In genomic region chr14:65949711-65950516, GRCh38 we compare ENCODE assay signal across 8 cellular contexts.
DNase-seq lines count a peak whose midpoint lies in the region; ATAC-seq and TF ChIP-seq lines count a peak whose summit lies in the region.

No MANE protein-coding gene starts in this region.

- peaks cover 0 to 8% (median 0%) of the 10 kb centered on the region in 7 donors for H3K27me3 ChIP-seq in heart right ventricle

- no peak overlapping the region for H3K4me3 ChIP-seq in heart right ventricle

- CTCF ChIA-PET in activated CD4-positive, alpha-beta memory T cell treated with anti-CD3 and anti-CD28 coated beads, Interleukin-2, amount 10 ng/mL, durations not matched to agents 7 days and 5 days (lab: Charles Lee) = interaction anchor here (1.3 to 4.8 kb wide), 7 partner anchors 9 to 535 kb away, joined by 3 to 41 read pairs (median 9); no protein-coding TSS in a partner anchor

- no peak overlapping the region for H3K27ac ChIP-seq in heart right ventricle

- POLR2A ChIA-PET in activated CD4-positive, alpha-beta memory T cell treated with anti-CD3 and anti-CD28 coated beads, Interleukin-2, amount 10 ng/mL, durations not matched to agents 7 days and 5 days (lab: Charles Lee) = interaction anchor here (0.7 to 2.8 kb wide), 15 partner anchors 8 to 743 kb away, joined by 3 to 28 read pairs (median 3); no protein-coding TSS in a partner anchor

- peaks cover 42% of the 10 kb centered on the region for H3K4me1 Mint-ChIP-seq in activated CD4-positive, alpha-beta memory T cell treated with anti-CD3 and anti-CD28 coated beads, Interleukin-2, amount 10 ng/mL, durations not matched to agents 7 days and 5 days

- peak in 7 of 8 donors; percentile 29 to 86 (median 69) for ATAC-seq in heart right ventricle

- H3K36me3 ChIP-seq in heart right ventricle = no peaks in the 10 kb centered on the region

- peaks cover 10% of the 10 kb centered on the region for H3K36me3 Mint-ChIP-seq in activated CD4-positive, alpha-beta memory T cell treated with anti-CD3 and anti-CD28 coated beads, Interleukin-2, amount 10 ng/mL, durations not matched to agents 7 days and 5 days (ENCODE audit: low read depth)

- DNase-seq in stimulated activated CD4-positive, alpha-beta T cell treated with anti-CD3 and anti-CD28 coated beads, Interleukin-12 subunit alpha, Interleukin-12 subunit beta, amount 100 ng/mL, for 48 hours (ENCODE audit: low read depth in 2 of 3, low spot score in 1 of 3) = peak in 2 of 3 donors; percentile 21 to 34
- no peak for DNase-seq in stimulated activated CD4-positive, alpha-beta T cell treated with anti-CD3 and anti-CD28 coated beads, Interleukin-4, amount 100 ng/mL, for 4 hours
- peak in 39 of 76 experiments; percentile 1 to 55 (median 17) for DNase-seq in HUDEP-2 (lab: John Stamatoyannopoulos, UW; ENCODE audit: unreplicated experiment in 76 of 76)
- DNase-seq in activated CD4-positive, alpha-beta memory T cell treated with anti-CD3 and anti-CD28 coated beads, Interleukin-2, amount 10 ng/mL, durations not matched to agents 7 days and 5 days = peak; percentile 31
- DNase-seq in heart right ventricle = peak; percentile 37 to 39
- no peak for DNase-seq in D341Med (ENCODE audit: low spot score)
- DNase-seq in UCSD-AML1 (lab: John Stamatoyannopoulos, UW; ENCODE audit: unreplicated experiment) = no peak
- no peak for DNase-seq in midbrain (lab: John Stamatoyannopoulos, UW)

- 42 to 45% methylated on average over 4 of the region's 4 CpGs for WGBS in heart right ventricle, 2 donors

- no peak overlapping the region for H3K4me3 Mint-ChIP-seq in activated CD4-positive, alpha-beta memory T cell treated with anti-CD3 and anti-CD28 coated beads, Interleukin-2, amount 10 ng/mL, durations not matched to agents 7 days and 5 days

- H3K27me3 Mint-ChIP-seq in activated CD4-positive, alpha-beta memory T cell treated with anti-CD3 and anti-CD28 coated beads, Interleukin-2, amount 10 ng/mL, durations not matched to agents 7 days and 5 days = no peaks in the 10 kb centered on the region

- intact Hi-C loops in heart right ventricle (cut with DNase I) = loop anchor here in 6 of 10 donors (5.0 to 10.0 kb wide), 4 partner anchors 125 to 785 kb away; partner anchors contain the start of gene FUT8 (in 3 of the 6)

- no peak for TF ChIP-seq CTCF in heart right ventricle (IDR thresholded peaks at IDR 0.05)

- peaks cover 2% of the 10 kb centered on the region for H3K9me3 Mint-ChIP-seq in activated CD4-positive, alpha-beta memory T cell treated with anti-CD3 and anti-CD28 coated beads, Interleukin-2, amount 10 ng/mL, durations not matched to agents 7 days and 5 days

- no peaks in the 10 kb centered on the region for H3K9me3 ChIP-seq in heart right ventricle

- H3K4me1 ChIP-seq in heart right ventricle = peaks cover 0 to 7% (median 0%) of the 10 kb centered on the region in 9 donors

- H3K27ac Mint-ChIP-seq in activated CD4-positive, alpha-beta memory T cell treated with anti-CD3 and anti-CD28 coated beads, Interleukin-2, amount 10 ng/mL, durations not matched to agents 7 days and 5 days = peak overlapping the region; percentile 85

Comparison
In these comparisons a context has a peak if more than half of its experiments do, and no peak if none do; other contexts are left out.
1. DNase-seq: peak in stimulated activated CD4-positive, alpha-beta T cell treated with anti-CD3 and anti-CD28 coated beads, Interleukin-12 subunit alpha, Interleukin-12 subunit beta, amount 100 ng/mL, for 48 hours (2 of 3), HUDEP-2 (39 of 76), activated CD4-positive, alpha-beta memory T cell treated with anti-CD3 and anti-CD28 coated beads, Interleukin-2, amount 10 ng/mL, durations not matched to agents 7 days and 5 days (single experiment) and heart right ventricle (2 of 2); none in stimulated activated CD4-positive, alpha-beta T cell treated with anti-CD3 and anti-CD28 coated beads, Interleukin-4, amount 100 ng/mL, for 4 hours (0 of 2), D341Med (single experiment), UCSD-AML1 (single experiment) and midbrain (single experiment).